11 cellular contexts compared by ENCODE assay signal in genomic region chr11:128928400-128928799, GRCh38. TPM values are rescaled to one million over a fixed set of nuclear protein-coding genes. Genes with fewer than 3 reads are reported as not detected.
DNase-seq lines count a peak whose midpoint lies in the region; ATAC-seq and TF ChIP-seq lines count a peak whose summit lies in the region.
"Had no signal": no experiment of that assay in that cellular context is flagged by ENCODE, and none has a peak within 500 bp of the region (broad histone marks: within the 10 kb centered on the region; RNA-seq: fewer than 3 reads in every experiment).

No MANE protein-coding gene starts in this region.

- peaks cover 23% of the 10 kb centered on the region for H3K4me1 ChIP-seq in KMS-11 (ENCODE audit: low read depth, poor library complexity, severe bottlenecking)
- H3K4me1 ChIP-seq: ascending aorta had no signal

- H3K36me3 Mint-ChIP-seq in activated T-cell treated with anti-CD3 and anti-CD28 coated beads, Interleukin-2, amount 50 U/mL, for 72 hours (ENCODE audit: insufficient read depth in 2 of 2), result no peaks in the 10 kb centered on the region

- no peaks in the 10 kb centered on the region for H3K79me2 ChIP-seq in KMS-11 (ENCODE audit: insufficient read depth, low read depth)

- H3K27me3 Mint-ChIP-seq in activated T-cell treated with anti-CD3 and anti-CD28 coated beads, Interleukin-2, amount 50 U/mL, for 72 hours (ENCODE audit: low read depth), result peaks cover 13% of the 10 kb centered on the region

- H3K27me3 ChIP-seq in KMS-11 (ENCODE audit: insufficient read depth, low read depth), result no peaks in the 10 kb centered on the region
- H3K27me3 ChIP-seq: ascending aorta, heart left ventricle had no signal

- H3K9ac ChIP-seq in KMS-11, result no peak overlapping the region

- no peaks in the 10 kb centered on the region for H3K36me3 ChIP-seq in KMS-11 (ENCODE audit: insufficient read depth)
- H3K36me3 ChIP-seq: ascending aorta, heart left ventricle had no signal

- TF ChIP-seq CTCF in KMS-11 (conservative IDR thresholded peaks at IDR 0.05; ENCODE audit: low read depth, low read length), result no peak

- peaks cover 18% of the 10 kb centered on the region for H3K4me1 Mint-ChIP-seq in activated T-cell treated with anti-CD3 and anti-CD28 coated beads, Interleukin-2, amount 50 U/mL, for 72 hours (ENCODE audit: low read depth)

- ATAC-seq in activated T-cell treated with anti-CD3 and anti-CD28 coated beads, Interleukin-2, amount 50 U/mL, for 72 hours (replicated peaks in 1 of 2), result peak; percentile 37 to 52
- peak; percentile 96 for ATAC-seq in HG02623 (IDR thresholded peaks at IDR 0.05; ENCODE audit: unreplicated experiment)
- peak; percentile 29 for ATAC-seq in stimulated activated naive CD8-positive, alpha-beta T cell treated with anti-CD3 and anti-CD28 coated beads, Interleukin-15, Interleukin-2, amounts not matched to agents 100 U/mL and 50 U/mL, for 24 hours
- ATAC-seq: heart left ventricle had no signal

- peak in 1 of 2 donors; percentile 5 for DNase-seq in activated T-cell treated with anti-CD3 and anti-CD28 coated beads, Interleukin-2, amount 50 U/mL, for 72 hours
- DNase-seq in activated T-cell treated with anti-CD3 and anti-CD28 coated beads, Interleukin-2, amount 50 U/mL, for 1 hour, result no peak
- DNase-seq in stimulated activated naive CD8-positive, alpha-beta T cell treated with anti-CD3 and anti-CD28 coated beads, Interleukin-15, Interleukin-2, amounts not matched to agents 100 U/mL and 50 U/mL, for 24 hours, result no peak
- DNase-seq in NCI-H226 (no peak), NCI-H345 (lab: John Stamatoyannopoulos, UW) (no peak), NCI-H2029 (lab: John Stamatoyannopoulos, UW) (no peak)
- DNase-seq: heart left ventricle had no signal

- H3K4me3 ChIP-seq in KMS-11 (IDR thresholded peaks at IDR 0.05; ENCODE audit: insufficient read depth, low read depth, low read length), result no peak overlapping the region
- H3K4me3 ChIP-seq: ascending aorta, heart left ventricle had no signal

- H3K27ac Mint-ChIP-seq in activated T-cell treated with anti-CD3 and anti-CD28 coated beads, Interleukin-2, amount 50 U/mL, for 72 hours, result no peak overlapping the region

- H3K4me3 Mint-ChIP-seq in activated T-cell treated with anti-CD3 and anti-CD28 coated beads, Interleukin-2, amount 50 U/mL, for 72 hours, result peak overlapping the region in 1 of 2 donors; percentile 14

- peak overlapping the region; percentile 72 for H2AFZ ChIP-seq in KMS-11 (ENCODE audit: low read depth)

- H3K27ac ChIP-seq in KMS-11, result peak overlapping the region; percentile 13; the same call in 1 of the 2 replicates
- H3K27ac ChIP-seq: ascending aorta, heart left ventricle had no signal

- H3K9me3 Mint-ChIP-seq in activated T-cell treated with anti-CD3 and anti-CD28 coated beads, Interleukin-2, amount 50 U/mL, for 72 hours, result no peaks in the 10 kb centered on the region

- H3K4me2 ChIP-seq in KMS-11, result peak overlapping the region; percentile 58

- H4K20me1 ChIP-seq in KMS-11 (ENCODE audit: insufficient read depth), result no peaks in the 10 kb centered on the region

RNA-seq across cellular contexts. Expression of gene TP53AIP1, which starts 14.3 kb away (rescaled TPM):
- under 1 TPM in 1 of 2 donors, not detected in 1; 0.14 TPM for total RNA-seq in activated T-cell treated with anti-CD3 and anti-CD28 coated beads, Interleukin-2, amount 50 U/mL, for 72 hours
- total RNA-seq: ascending aorta, heart left ventricle, posterior vena cava had no signal

RNA-seq across cellular contexts. Expression of gene KCNJ5, which starts 37.2 kb away (rescaled TPM):
- under 1 TPM in 1 of 2 donors, not detected in 1; 0.05 TPM for total RNA-seq in activated T-cell treated with anti-CD3 and anti-CD28 coated beads, Interleukin-2, amount 50 U/mL, for 72 hours

Comparison
In these comparisons a context has a peak if more than half of its experiments do, and no peak if none do; other contexts are left out.
1. ATAC-seq: peak in every context shown above with its lines; median percentile 96 in HG02623; 44 in activated T-cell treated with anti-CD3 and anti-CD28 coated beads, Interleukin-2, amount 50 U/mL, for 72 hours; 29 in stimulated activated naive CD8-positive, alpha-beta T cell treated with anti-CD3 and anti-CD28 coated beads, Interleukin-15, Interleukin-2, amounts not matched to agents 100 U/mL and 50 U/mL, for 24 hours.